Comparison of ENCODE assay signal across 1 cellular context in genomic region chr6:2999621-3000455, GRCh38.
TF ChIP-seq lines count a peak whose summit lies in the region.

Gene NQO2 (plus strand): TSS chr6:2999894. CDS start chr6:3006553, 6,659 bp downstream.

TF ChIP-seq in HepG2, 621 proteins besides CTCF, POLR2A, EP300 and RAD21 (continued from another document and continues in another):
- no peak; the same call in 1 of the 2 replicates for TF ChIP-seq AFF4 (CRISPR knock-in tag; IDR thresholded peaks at IDR 0.05)
- TF ChIP-seq MAX (IDR thresholded peaks at IDR 0.05), result peak; percentile 42; the same call in 1 of the 2 replicates
- peak; percentile 78; the same call in 1 of the 2 replicates for TF ChIP-seq KDM5B (CRISPR knock-in tag; IDR thresholded peaks at IDR 0.05; ENCODE audit: borderline replicate concordance)
- peak in 1 of 2 experiments; percentile 48; a peak in 1 of 4 replicates for TF ChIP-seq REST (IDR thresholded peaks at IDR 0.05; ENCODE audit: borderline replicate concordance in 1 of 2, low read depth in 1 of 2, low read length in 2 of 2)
- peak; percentile 8; the same call in 1 of the 2 replicates for TF ChIP-seq RXRB (CRISPR knock-in tag; IDR thresholded peaks at IDR 0.05; ENCODE audit: borderline replicate concordance)
- TF ChIP-seq KIAA2018 (CRISPR knock-in tag; IDR thresholded peaks at IDR 0.05; ENCODE audit: borderline replicate concordance), result peak; percentile 39; the same call in 1 of the 2 replicates
- no peak for TF ChIP-seq ZNF543 (CRISPR knock-in tag; IDR thresholded peaks at IDR 0.05)
- TF ChIP-seq HMGXB4 (CRISPR knock-in tag; IDR thresholded peaks at IDR 0.05; ENCODE audit: borderline replicate concordance in 1 of 2, low read depth in 1 of 2), result peak; percentile 69 to 79; a peak in 3 of 4 replicates
- peak; percentile 34; the same call in 1 of the 2 replicates for TF ChIP-seq ZNF430 (CRISPR knock-in tag; IDR thresholded peaks at IDR 0.05)
- peak; percentile 18; the same call in 1 of the 2 replicates for TF ChIP-seq CSRNP1 (CRISPR knock-in tag; IDR thresholded peaks at IDR 0.05)
- peak; percentile 84 for TF ChIP-seq TIGD3 (CRISPR knock-in tag; IDR thresholded peaks at IDR 0.05; ENCODE audit: borderline replicate concordance)
- peak; percentile 79; the same call in 1 of the 2 replicates for TF ChIP-seq ZMAT3 (CRISPR knock-in tag; conservative IDR thresholded peaks at IDR 0.05)
- 0 out of 2 replicates have a peak, but pooled peaks have one; percentile 36 for TF ChIP-seq ZNF639 (CRISPR knock-in tag; conservative IDR thresholded peaks at IDR 0.05)
- TF ChIP-seq ELF4 (CRISPR knock-in tag; IDR thresholded peaks at IDR 0.05; ENCODE audit: borderline replicate concordance), result no peak
- peak; percentile 82 for TF ChIP-seq GABPB1 (CRISPR knock-in tag; IDR thresholded peaks at IDR 0.05)
- peak; percentile 57 for TF ChIP-seq DRAP1 (CRISPR knock-in tag; IDR thresholded peaks at IDR 0.05)
- peak; percentile 27; the same call in 1 of the 2 replicates for TF ChIP-seq NFKB2 (CRISPR knock-in tag; IDR thresholded peaks at IDR 0.05; ENCODE audit: borderline replicate concordance)
- TF ChIP-seq CERS6 (CRISPR knock-in tag; IDR thresholded peaks at IDR 0.05), result no peak; the same call in 1 of the 2 replicates
- TF ChIP-seq HNF4G (IDR thresholded peaks at IDR 0.05; ENCODE audit: borderline replicate concordance, low read depth, low read length), result no peak
- no peak for TF ChIP-seq HNF4G (CRISPR knock-in tag; IDR thresholded peaks at IDR 0.05; ENCODE audit: borderline replicate concordance, low read depth)
- TF ChIP-seq ZBTB2 (CRISPR knock-in tag; IDR thresholded peaks at IDR 0.05; ENCODE audit: low read depth), result peak; percentile 52; the same call in 1 of the 2 replicates
